1 cellular context compared by ENCODE assay signal in the genomic region with DNA sequence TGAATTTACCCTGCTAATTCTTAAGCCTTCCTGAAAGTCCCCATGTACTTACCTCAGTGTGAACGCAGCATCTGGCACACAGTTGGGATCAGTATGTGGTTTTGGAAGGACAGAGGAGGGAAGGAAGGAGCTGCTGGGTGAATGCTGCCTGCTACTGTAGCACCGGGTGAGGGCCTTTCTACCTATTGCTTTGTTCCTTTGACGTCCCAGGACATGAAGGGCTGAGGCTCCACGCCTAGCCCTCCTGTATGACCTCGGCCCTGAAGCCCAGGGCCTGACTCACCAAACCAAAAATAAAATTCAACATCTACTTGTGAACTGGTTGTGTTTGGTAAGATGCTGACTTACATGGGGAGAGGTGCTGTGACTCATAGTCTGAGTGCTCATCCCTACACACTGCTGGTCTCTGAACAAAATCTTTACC.
A peak's percentile ranks its signal among the peaks of the same experiment; 100 is the strongest.
TF ChIP-seq lines count a peak whose summit lies in the region.

No MANE protein-coding gene starts in this region.

TF ChIP-seq in A549, 52 proteins besides CTCF, POLR2A, EP300 and RAD21 (continued from another document):
- peak; percentile 40; the same call in 1 of the 2 replicates for TF ChIP-seq JUNB (IDR thresholded peaks at IDR 0.05)
- TF ChIP-seq FOSL2 (IDR thresholded peaks at IDR 0.05): peak; percentile 32; the same call in 1 of the 2 replicates
- TF ChIP-seq FOSL2 (CRISPR knock-in tag; IDR thresholded peaks at IDR 0.05): peak; percentile 65
- TF ChIP-seq FOSB (CRISPR knock-in tag; IDR thresholded peaks at IDR 0.05): no peak
- no peak for TF ChIP-seq ZSCAN20 (CRISPR knock-in tag; IDR thresholded peaks at IDR 0.05)
- no peak for TF ChIP-seq FOXS1 (CRISPR knock-in tag; IDR thresholded peaks at IDR 0.05)
- TF ChIP-seq MAFK (IDR thresholded peaks at IDR 0.05; ENCODE audit: partially characterized antibody): no peak
- TF ChIP-seq PBX3 (IDR thresholded peaks at IDR 0.05): no peak
- TF ChIP-seq ZC3H11A (IDR thresholded peaks at IDR 0.05): no peak
- TF ChIP-seq NPAS2 (CRISPR knock-in tag; IDR thresholded peaks at IDR 0.05; ENCODE audit: borderline replicate concordance): no peak
- no peak for TF ChIP-seq MAZ (IDR thresholded peaks at IDR 0.05; ENCODE audit: borderline replicate concordance, low read depth, low read length)
